Comparison of ENCODE assay signal across 1 cellular context in genomic region chr10:96043895-96044580, GRCh38.
TF ChIP-seq lines count a peak whose summit lies in the region.

No MANE protein-coding gene starts in this region.

TF ChIP-seq in HEK293, 187 proteins besides CTCF, POLR2A, EP300 and RAD21 (continued from another document):
- TF ChIP-seq ZNF692 (tag by site-specific recombination; IDR thresholded peaks at IDR 0.05) (peak; percentile 23; the same call in 1 of the 2 replicates), ZNF16 (tag by site-specific recombination; IDR thresholded peaks at IDR 0.05; ENCODE audit: low read depth) (no peak), SP7 (tag by site-specific recombination; IDR thresholded peaks at IDR 0.05) (0 out of 2 replicates have a peak, but pooled peaks have one; percentile 10), ZNF449 (tag by site-specific recombination; IDR thresholded peaks at IDR 0.05) (peak; percentile 58; the same call in 1 of the 2 replicates), PBX3 (CRISPR knock-in tag; IDR thresholded peaks at IDR 0.05) (no peak), ZBTB21 (tag by site-specific recombination; IDR thresholded peaks at IDR 0.05) (no peak), ZNF658 (tag by site-specific recombination; IDR thresholded peaks at IDR 0.05) (no peak), ZBTB48 (tag by site-specific recombination; IDR thresholded peaks at IDR 0.05) (peak; percentile 50; the same call in 1 of the 2 replicates), SP3 (tag by site-specific recombination; IDR thresholded peaks at IDR 0.05) (peak; percentile 36; the same call in 1 of the 2 replicates), ZNF76 (tag by site-specific recombination; IDR thresholded peaks at IDR 0.05; ENCODE audit: borderline replicate concordance, low read depth) (0 out of 2 replicates have a peak, but pooled peaks have one; percentile 5), ZBTB17 (tag by site-specific recombination; IDR thresholded peaks at IDR 0.05) (peak; percentile 67), ZNF521 (tag by site-specific recombination; IDR thresholded peaks at IDR 0.05) (no peak), KLF10 (tag by site-specific recombination; IDR thresholded peaks at IDR 0.05) (no peak), ZNF837 (tag by site-specific recombination; IDR thresholded peaks at IDR 0.05) (no peak), ZNF518A (tag by site-specific recombination; conservative IDR thresholded peaks at IDR 0.05; ENCODE audit: low read depth) (no peak), ZFP37 (tag by site-specific recombination; IDR thresholded peaks at IDR 0.05) (peak; percentile 79; the same call in 1 of the 2 replicates), ZNF660 (tag by site-specific recombination; IDR thresholded peaks at IDR 0.05) (no peak), ZIC2 (tag by site-specific recombination; IDR thresholded peaks at IDR 0.05) (no peak; the same call in 1 of the 2 replicates), ZNF211 (tag by site-specific recombination; IDR thresholded peaks at IDR 0.05; ENCODE audit: low read depth) (no peak), ZNF501 (tag by site-specific recombination; IDR thresholded peaks at IDR 0.05) (peak; percentile 50; the same call in 1 of the 2 replicates), ZNF121 (tag by site-specific recombination; IDR thresholded peaks at IDR 0.05) (no peak), ZNF280D (tag by site-specific recombination; IDR thresholded peaks at IDR 0.05) (no peak), BCL11B (tag by site-specific recombination; IDR thresholded peaks at IDR 0.05; ENCODE audit: low read depth) (peak; percentile 68; the same call in 1 of the 2 replicates), ZNF335 (tag by site-specific recombination; conservative IDR thresholded peaks at IDR 0.05) (peak; percentile 68), ZNF202 (tag by site-specific recombination; IDR thresholded peaks at IDR 0.05; ENCODE audit: borderline replicate concordance) (no peak), GLIS1 (tag by site-specific recombination; IDR thresholded peaks at IDR 0.05) (peak; percentile 85), KLF9 (tag by site-specific recombination; IDR thresholded peaks at IDR 0.05; ENCODE audit: low read depth) (peak; percentile 62), ZSCAN5A (tag by site-specific recombination; IDR thresholded peaks at IDR 0.05) (0 out of 2 replicates have a peak, but pooled peaks have one; percentile 5), PATZ1 (tag by site-specific recombination; IDR thresholded peaks at IDR 0.05) (peak; percentile 87), PRDM1 (tag by site-specific recombination; IDR thresholded peaks at IDR 0.05) (no peak), KLF8 (tag by site-specific recombination; IDR thresholded peaks at IDR 0.05) (0 out of 2 replicates have a peak, but pooled peaks have one; percentile 40), ZNF221 (tag by site-specific recombination; IDR thresholded peaks at IDR 0.05; ENCODE audit: borderline replicate concordance) (no peak), ZBTB10 (tag by site-specific recombination; IDR thresholded peaks at IDR 0.05) (peak; percentile 53; the same call in 1 of the 2 replicates), GLIS2 (tag by site-specific recombination; IDR thresholded peaks at IDR 0.05) (peak; percentile 98), MZF1 (tag by site-specific recombination; IDR thresholded peaks at IDR 0.05; ENCODE audit: borderline replicate concordance) (no peak), ZFP41 (tag by site-specific recombination; IDR thresholded peaks at IDR 0.05; ENCODE audit: borderline replicate concordance) (no peak), ATF2 (tag by site-specific recombination; IDR thresholded peaks at IDR 0.05; ENCODE audit: low read depth) (no peak), ZNF670 (tag by site-specific recombination; IDR thresholded peaks at IDR 0.05; ENCODE audit: low read depth) (no peak), ZFHX2 (tag by site-specific recombination; conservative IDR thresholded peaks at IDR 0.05) (no peak; the same call in 1 of the 2 replicates), ZNF19 (tag by site-specific recombination; IDR thresholded peaks at IDR 0.05; ENCODE audit: low read depth) (no peak), ZNF175 (tag by site-specific recombination; IDR thresholded peaks at IDR 0.05) (no peak)
